Comparison of ENCODE assay signal across 34 cellular contexts in genomic region chr5:54567996-54568395, GRCh38.
"Had no signal": no experiment of that assay in that cellular context is flagged by ENCODE, and none has a peak within 500 bp of the region (broad histone marks: within the 10 kb centered on the region; RNA-seq: fewer than 3 reads in every experiment).

No MANE protein-coding gene starts in this region.

- H3K4me3 ChIP-seq: MG63 had no signal

- H3K9ac ChIP-seq: KMS-11 had no signal

- DNase-seq: Karpas-422, Kasumi-1, MG63, MM.1S, MV-4-11, NCI-H1048, NCI-H1092, NCI-H1092 treated with DMSO at 0.1 percent for 48 hours, NCI-H1105, NCI-H1105 treated with DMSO at 0.1 percent for 48 hours, NCI-H1417, NCI-H1417 treated with DMSO at 0.1 percent for 48 hours, NCI-H1436, NCI-H1436 treated with DMSO at 0.1 percent for 48 hours, NCI-H146, NCI-H1694, NCI-H1694 treated with DMSO at 0.1 percent for 48 hours, NCI-H187, NCI-H187 treated with DMSO at 0.1 percent for 48 hours, NCI-H1930, NCI-H2029, NCI-H2029 treated with DMSO at 0.1 percent for 48 hours, NCI-H2081, NCI-H2081 treated with DMSO at 0.1 percent for 48 hours, NCI-H2107, NCI-H2171, NCI-H2171 treated with DMSO at 0.1 percent for 48 hours, NCI-H2227 treated with DMSO at 0.1 percent for 48 hours, NCI-H226, NCI-H345, NCI-H446, NCI-H446 treated with DMSO at 0.1 percent for 48 hours, NCI-H510A had no signal

- H3K27me3 ChIP-seq: MG63 had no signal

- H3K27ac ChIP-seq: KMS-11 had no signal

- H3K4me2 ChIP-seq: KMS-11 had no signal

- H3K9me3 ChIP-seq: MG63 had no signal

- H3K36me3 ChIP-seq: MG63 had no signal
